9 cellular contexts compared by ENCODE assay signal in the genomic region with DNA sequence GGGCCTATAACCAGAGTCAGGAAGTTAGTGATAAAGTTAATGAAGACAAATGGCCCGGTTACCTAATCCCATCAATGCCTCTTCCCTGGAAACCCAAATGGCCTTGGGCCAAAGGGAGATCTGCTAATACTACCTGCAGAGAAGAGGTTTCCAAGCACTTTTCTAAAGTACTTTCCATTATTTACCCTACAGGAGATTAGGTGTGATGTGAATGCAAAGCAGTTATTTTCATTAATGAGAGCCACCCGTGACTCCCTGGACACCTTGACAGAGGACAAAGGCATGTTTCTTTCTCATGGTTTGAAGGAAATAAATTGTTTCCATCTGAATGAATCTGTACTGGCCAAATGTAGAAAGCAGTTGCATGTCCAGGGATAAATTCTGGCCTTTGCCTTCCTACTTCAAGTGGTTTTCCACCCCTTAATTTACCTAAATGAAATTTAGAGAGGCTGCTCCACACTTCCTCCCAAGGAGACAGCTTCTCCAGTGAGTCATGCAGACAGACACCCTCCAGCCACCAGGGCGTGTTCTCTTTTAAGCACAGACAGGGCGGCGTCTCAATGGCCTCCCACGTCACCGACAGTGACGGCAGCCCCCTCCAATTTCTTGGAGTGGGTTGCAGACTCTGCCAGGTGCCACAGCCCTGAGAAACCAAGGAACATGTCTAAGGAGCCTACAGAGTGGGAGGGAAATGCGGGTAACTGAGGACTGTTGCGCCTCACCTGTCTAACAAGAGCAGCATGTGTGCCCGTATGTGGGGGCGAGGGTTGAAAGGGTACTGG. TPM values are rescaled to one million over a fixed set of nuclear protein-coding genes. Genes with fewer than 3 reads are reported as not detected.
DNase-seq lines count a peak whose midpoint lies in the region; ATAC-seq, FAIRE-seq and TF ChIP-seq lines count a peak whose summit lies in the region.
"Had no signal": no experiment of that assay in that cellular context is flagged by ENCODE, and none has a peak within 500 bp of the region (broad histone marks: within the 10 kb centered on the region; RNA-seq: fewer than 3 reads in every experiment).

No MANE protein-coding gene starts in this region.

- H3K79me2 ChIP-seq in astrocyte (ENCODE audit: insufficient read depth, low read length) (no peaks in the 10 kb centered on the region), mesendoderm (ENCODE audit: control insufficient read depth, insufficient read depth, low read length) (no peaks in the 10 kb centered on the region)

- H3K36me3 ChIP-seq in astrocyte (ENCODE audit: insufficient read depth, low read length) (no peaks in the 10 kb centered on the region), mesendoderm (ENCODE audit: control insufficient read depth, insufficient read depth, low read length) (no peaks in the 10 kb centered on the region)

- peak overlapping the region; percentile 29 for H3K4me3 Mint-ChIP-seq in astrocyte (ENCODE audit: unreplicated experiment)
- H3K4me3 Mint-ChIP-seq: central memory CD8-positive, alpha-beta T cell had no signal

- no peaks in the 10 kb centered on the region for H3K27me3 ChIP-seq in astrocyte (ENCODE audit: insufficient read depth, low read length)
- H3K27me3 ChIP-seq in mesendoderm (ENCODE audit: insufficient read depth, low read length, poor library complexity), result no peaks in the 10 kb centered on the region

- H3K9ac ChIP-seq in astrocyte (ENCODE audit: low read length), result peak overlapping the region; percentile 56
- H3K9ac ChIP-seq in mesendoderm (ENCODE audit: low read length), result peak overlapping the region; percentile 2

- peak overlapping the region; percentile 91 for H2BK5ac ChIP-seq in mesendoderm (ENCODE audit: low read length)

- no peaks in the 10 kb centered on the region for H3K9me3 ChIP-seq in astrocyte (ENCODE audit: insufficient read depth, low read depth, low read length)

- H3K56ac ChIP-seq in mesendoderm (ENCODE audit: low read length), result peak overlapping the region; percentile 61

- peak overlapping the region; percentile 46 for H2BK120ac ChIP-seq in mesendoderm (ENCODE audit: low read depth, low read length)

- peak overlapping the region; percentile 2 for H4K5ac ChIP-seq in mesendoderm (ENCODE audit: low read length)

- peaks cover 31% of the 10 kb centered on the region for H3K4me1 Mint-ChIP-seq in astrocyte (ENCODE audit: low read depth, unreplicated experiment)
- H3K4me1 Mint-ChIP-seq: central memory CD8-positive, alpha-beta T cell had no signal

- peak overlapping the region; percentile 7 for H3K4me3 ChIP-seq in astrocyte (ENCODE audit: insufficient read depth, low read depth, low read length)
- H3K4me3 ChIP-seq in mesendoderm (ENCODE audit: low read length), result no peak overlapping the region

- H3K4me1 ChIP-seq in astrocyte (ENCODE audit: insufficient read depth, low read length) (peaks cover 22% of the 10 kb centered on the region), mesendoderm (ENCODE audit: control insufficient read depth, low read depth, low read length) (peaks cover 13% of the 10 kb centered on the region)

- no peak overlapping the region for H3K23ac ChIP-seq in mesendoderm (ENCODE audit: low read length)

- peak overlapping the region; percentile 44 for H2AFZ ChIP-seq in astrocyte (ENCODE audit: low read depth, low read length)

- FAIRE-seq in astrocyte (lab: Jason Lieb, UNC), result peak; percentile 80

- no peaks in the 10 kb centered on the region for H3K27me3 Mint-ChIP-seq in astrocyte (ENCODE audit: low read depth, unreplicated experiment)
- H3K27me3 Mint-ChIP-seq: central memory CD8-positive, alpha-beta T cell had no signal

- H3K9me3 Mint-ChIP-seq in astrocyte (ENCODE audit: unreplicated experiment), result peaks cover 2% of the 10 kb centered on the region
- H3K9me3 Mint-ChIP-seq: central memory CD8-positive, alpha-beta T cell had no signal

- peak overlapping the region; percentile 64 for H3K4ac ChIP-seq in mesendoderm (ENCODE audit: low read depth, low read length)

- peak overlapping the region; percentile 92 for H3K27ac Mint-ChIP-seq in astrocyte (ENCODE audit: unreplicated experiment)

- H4K20me1 ChIP-seq in astrocyte (ENCODE audit: insufficient read depth, low read length), result no peaks in the 10 kb centered on the region

- H3K27ac ChIP-seq in astrocyte (ENCODE audit: low read depth, low read length) (peak overlapping the region; percentile 86), mesendoderm (ENCODE audit: low read depth, low read length) (peak overlapping the region; percentile 61)

- no peak overlapping the region for H4K8ac ChIP-seq in mesendoderm (ENCODE audit: low read depth, low read length)

- no peak for TF ChIP-seq CTCF in astrocyte (IDR thresholded peaks at IDR 0.05; ENCODE audit: insufficient read depth, low read depth, low read length)

- peak overlapping the region; percentile 4 for H2AK5ac ChIP-seq in mesendoderm (ENCODE audit: low read length)

- DNase-seq in DMS79 treated with DMSO at 0.1 percent for 48 hours (lab: John Stamatoyannopoulos, UW) (peak; percentile 95), NCI-H1105 (lab: John Stamatoyannopoulos, UW) (peak; percentile 91), astrocyte (ENCODE audit: low read depth) (peak; percentile 79), mesendoderm (peak; percentile 97)
- DNase-seq in activated naive CD4-positive, alpha-beta T cell treated with anti-CD3 and anti-CD28 coated beads, Interleukin-2, amount 50 U/mL, for 16 hours, result no peak

- H3K4me2 ChIP-seq in astrocyte (ENCODE audit: low read length), result peak overlapping the region; percentile 73
- H3K4me2 ChIP-seq in mesendoderm (ENCODE audit: low read length), result no peak overlapping the region

- no peaks in the 10 kb centered on the region for H3K79me1 ChIP-seq in mesendoderm (ENCODE audit: low read length)

- peak overlapping the region; percentile 20 for H2BK15ac ChIP-seq in mesendoderm (replicated peaks; ENCODE audit: low read depth)

- H3K18ac ChIP-seq in mesendoderm (ENCODE audit: low read length), result peak overlapping the region; percentile 75

- no peaks in the 10 kb centered on the region for H3K36me3 Mint-ChIP-seq in astrocyte (ENCODE audit: low read depth, unreplicated experiment)

- ATAC-seq in GM19463 (IDR thresholded peaks at IDR 0.05; ENCODE audit: unreplicated experiment), result no peak
- ATAC-seq in GM19328 (IDR thresholded peaks at IDR 0.05; ENCODE audit: unreplicated experiment), result no peak
- no peak for ATAC-seq in HG03565 (IDR thresholded peaks at IDR 0.05; ENCODE audit: unreplicated experiment)

- WGBS in mesendoderm (ENCODE audit: extremely low coverage, insufficient coverage, low lambda C conversion rate), result no CpG with 5 or more reads among the region's 12 CpGs

RNA-seq across cellular contexts. Expression of a gene that starts 43.9 kb away (rescaled TPM):
- total RNA-seq in astrocyte, result 32.4 and 37.7 TPM in 2 replicates
- 32.5 TPM for polyA plus RNA-seq in mesendoderm (2013, experiment 1 of 2)
- polyA plus RNA-seq in mesendoderm (2013, experiment 2 of 2), result 33.9 TPM
